2 cellular contexts compared by ENCODE assay signal in genomic region chr4:158553364-158553763, GRCh38.
TF ChIP-seq lines count a peak whose summit lies in the region.

No MANE protein-coding gene starts in this region.

TF ChIP-seq in HCT116, 20 proteins besides CTCF, POLR2A, EP300 and RAD21 (continued from another document):
- no peak for TF ChIP-seq MAX (IDR thresholded peaks at IDR 0.05)
- no peak for TF ChIP-seq YY1 (IDR thresholded peaks at IDR 0.05; ENCODE audit: extremely low read depth, insufficient replicate concordance, low read depth, low read length)
- TF ChIP-seq ZFX (IDR thresholded peaks at IDR 0.05): no peak
- no peak for TF ChIP-seq EZH2 (IDR thresholded peaks at IDR 0.05)
- TF ChIP-seq ATF3 (IDR thresholded peaks at IDR 0.05): no peak
- no peak for TF ChIP-seq JUND (IDR thresholded peaks at IDR 0.05)
- no peak for TF ChIP-seq SIN3A (IDR thresholded peaks at IDR 0.05; ENCODE audit: low read depth)
- no peak for TF ChIP-seq CEBPB (IDR thresholded peaks at IDR 0.05; ENCODE audit: low read depth)
- TF ChIP-seq EGR1 (IDR thresholded peaks at IDR 0.05; ENCODE audit: low read depth): no peak

TF ChIP-seq in WTC11, 78 proteins besides CTCF, POLR2A, EP300 and RAD21 (continued from another document):
- TF ChIP-seq USF2 (CRISPR knock-in tag; IDR thresholded peaks at IDR 0.05) (no peak), FOXP1 (CRISPR knock-in tag; IDR thresholded peaks at IDR 0.05; ENCODE audit: borderline replicate concordance) (no peak), IRF2 (CRISPR knock-in tag; IDR thresholded peaks at IDR 0.05; ENCODE audit: borderline replicate concordance, low read depth) (no peak), MLX (CRISPR knock-in tag; IDR thresholded peaks at IDR 0.05) (no peak), NR3C1 (CRISPR knock-in tag; conservative IDR thresholded peaks at IDR 0.05; ENCODE audit: low read depth) (no peak), RELA (CRISPR knock-in tag; IDR thresholded peaks at IDR 0.05; ENCODE audit: borderline replicate concordance) (no peak), ZNF671 (CRISPR knock-in tag; IDR thresholded peaks at IDR 0.05) (no peak), ATF3 (CRISPR knock-in tag; conservative IDR thresholded peaks at IDR 0.05) (no peak), CREB1 (CRISPR knock-in tag; IDR thresholded peaks at IDR 0.05) (no peak), ESRRA (CRISPR knock-in tag; IDR thresholded peaks at IDR 0.05; ENCODE audit: borderline replicate concordance) (no peak), EMX1 (CRISPR knock-in tag; IDR thresholded peaks at IDR 0.05) (no peak), NFE2L1 (CRISPR knock-in tag; IDR thresholded peaks at IDR 0.05) (no peak), FOXJ3 (CRISPR knock-in tag; IDR thresholded peaks at IDR 0.05; ENCODE audit: borderline replicate concordance) (no peak), ZBTB21 (CRISPR knock-in tag; IDR thresholded peaks at IDR 0.05; ENCODE audit: borderline replicate concordance) (no peak), ZNF423 (CRISPR knock-in tag; IDR thresholded peaks at IDR 0.05) (no peak), HMGXB4 (CRISPR knock-in tag; IDR thresholded peaks at IDR 0.05) (no peak), CREM (CRISPR knock-in tag; IDR thresholded peaks at IDR 0.05) (no peak)
- TF ChIP-seq, protein P1, sequence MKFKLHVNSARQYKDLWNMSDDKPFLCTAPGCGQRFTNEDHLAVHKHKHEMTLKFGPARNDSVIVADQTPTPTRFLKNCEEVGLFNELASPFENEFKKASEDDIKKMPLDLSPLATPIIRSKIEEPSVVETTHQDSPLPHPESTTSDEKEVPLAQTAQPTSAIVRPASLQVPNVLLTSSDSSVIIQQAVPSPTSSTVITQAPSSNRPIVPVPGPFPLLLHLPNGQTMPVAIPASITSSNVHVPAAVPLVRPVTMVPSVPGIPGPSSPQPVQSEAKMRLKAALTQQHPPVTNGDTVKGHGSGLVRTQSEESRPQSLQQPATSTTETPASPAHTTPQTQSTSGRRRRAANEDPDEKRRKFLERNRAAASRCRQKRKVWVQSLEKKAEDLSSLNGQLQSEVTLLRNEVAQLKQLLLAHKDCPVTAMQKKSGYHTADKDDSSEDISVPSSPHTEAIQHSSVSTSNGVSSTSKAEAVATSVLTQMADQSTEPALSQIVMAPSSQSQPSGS (CRISPR knock-in tag; IDR thresholded peaks at IDR 0.05; ENCODE audit: borderline replicate concordance, low read depth): no peak
- TF ChIP-seq, protein P2, sequence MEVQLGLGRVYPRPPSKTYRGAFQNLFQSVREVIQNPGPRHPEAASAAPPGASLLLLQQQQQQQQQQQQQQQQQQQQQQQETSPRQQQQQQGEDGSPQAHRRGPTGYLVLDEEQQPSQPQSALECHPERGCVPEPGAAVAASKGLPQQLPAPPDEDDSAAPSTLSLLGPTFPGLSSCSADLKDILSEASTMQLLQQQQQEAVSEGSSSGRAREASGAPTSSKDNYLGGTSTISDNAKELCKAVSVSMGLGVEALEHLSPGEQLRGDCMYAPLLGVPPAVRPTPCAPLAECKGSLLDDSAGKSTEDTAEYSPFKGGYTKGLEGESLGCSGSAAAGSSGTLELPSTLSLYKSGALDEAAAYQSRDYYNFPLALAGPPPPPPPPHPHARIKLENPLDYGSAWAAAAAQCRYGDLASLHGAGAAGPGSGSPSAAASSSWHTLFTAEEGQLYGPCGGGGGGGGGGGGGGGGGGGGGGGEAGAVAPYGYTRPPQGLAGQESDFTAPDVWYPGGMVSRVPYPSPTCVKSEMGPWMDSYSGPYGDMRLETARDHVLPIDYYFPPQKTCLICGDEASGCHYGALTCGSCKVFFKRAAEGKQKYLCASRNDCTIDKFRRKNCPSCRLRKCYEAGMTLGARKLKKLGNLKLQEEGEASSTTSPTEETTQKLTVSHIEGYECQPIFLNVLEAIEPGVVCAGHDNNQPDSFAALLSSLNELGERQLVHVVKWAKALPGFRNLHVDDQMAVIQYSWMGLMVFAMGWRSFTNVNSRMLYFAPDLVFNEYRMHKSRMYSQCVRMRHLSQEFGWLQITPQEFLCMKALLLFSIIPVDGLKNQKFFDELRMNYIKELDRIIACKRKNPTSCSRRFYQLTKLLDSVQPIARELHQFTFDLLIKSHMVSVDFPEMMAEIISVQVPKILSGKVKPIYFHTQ (CRISPR knock-in tag; IDR thresholded peaks at IDR 0.05): no peak
